Comparison of ENCODE assay signal across 11 cellular contexts in genomic region chr18:6377473-6377872, GRCh38. TPM values are rescaled to one million over a fixed set of nuclear protein-coding genes. Genes with fewer than 3 reads are reported as not detected.
DNase-seq lines count a peak whose midpoint lies in the region; ATAC-seq, FAIRE-seq and TF ChIP-seq lines count a peak whose summit lies in the region.
"Not testable (repeated sequence)": the region's sequence is repeated elsewhere in the genome, so short reads cannot be mapped to it uniquely, and the experiment has no call there.
"Had no signal": no experiment of that assay in that cellular context is flagged by ENCODE, and none has a peak within 500 bp of the region (broad histone marks: within the 10 kb centered on the region; RNA-seq: fewer than 3 reads in every experiment).

No MANE protein-coding gene starts in this region.

- intact Hi-C loops in K562 (cut with micrococcal nuclease); HepG2 (cut with micrococcal nuclease; ENCODE audit: unreplicated experiment); right lobe of liver (cut with DNase I): not testable (repeated sequence)

- CTCF ChIA-PET in HEK293 (lab: Yijun Ruan, JAX); K562 (lab: Yijun Ruan, JAX; ENCODE audit: low intra/inter-chr PET ratio); HepG2 (lab: Yijun Ruan, JAX; ENCODE audit: low intra/inter-chr PET ratio, low total read pairs): not testable (repeated sequence)

- not testable (repeated sequence) for TF ChIP-seq EP300 in K562 (IDR thresholded peaks at IDR 0.05; ENCODE audit: low read length); HepG2 (IDR thresholded peaks at IDR 0.05; ENCODE audit: low read depth in 2 of 2, low read length in 2 of 2); HepG2 (CRISPR knock-in tag; IDR thresholded peaks at IDR 0.05; ENCODE audit: borderline replicate concordance)

- not testable (repeated sequence) for H3K4me2 ChIP-seq in K562 (ENCODE audit: insufficient read depth, low read length); HepG2 (ENCODE audit: low read depth, low read length)

- H3K36me3 ChIP-seq in HEK293 (ENCODE audit: control insufficient read depth in 2 of 2, insufficient read depth in 1 of 2, low read length in 2 of 2); K562 (ENCODE audit: control insufficient read depth, insufficient read depth, low read length); HepG2 (replicated peaks in 1 of 2; ENCODE audit: control insufficient read depth in 1 of 2, insufficient read depth in 2 of 2, low read length in 2 of 2); liver (ENCODE audit: control insufficient read depth in 4 of 4, insufficient read depth in 3 of 4, low read depth in 1 of 4, low read length in 3 of 4); right lobe of liver: not testable (repeated sequence)

- not testable (repeated sequence) for BruUV-seq in K562 (replicated peaks; lab: Mats Ljungman, UMichigan); HepG2 (replicated peaks; lab: Mats Ljungman, UMichigan)

- not testable (repeated sequence) for H3K27me3 ChIP-seq in K562 (ENCODE audit: control insufficient read depth in 2 of 2, insufficient read depth in 2 of 2, low read length in 2 of 2); HepG2 (ENCODE audit: control insufficient read depth in 1 of 2, insufficient read depth in 2 of 2, low read length in 2 of 2); liver (ENCODE audit: control insufficient read depth in 4 of 4, insufficient read depth in 4 of 4, low read length in 3 of 4); right lobe of liver

- H3K9me1 ChIP-seq in K562 (ENCODE audit: control insufficient read depth, insufficient read depth, low read length): not testable (repeated sequence)

- H4K20me1 ChIP-seq in K562 (replicated peaks; ENCODE audit: control insufficient read depth, insufficient read depth, low read length); HepG2 (ENCODE audit: insufficient read depth, low read length): not testable (repeated sequence)

- H3K27ac ChIP-seq in HEK293 (ENCODE audit: extremely low read depth, low read depth, low read length); K562 (ENCODE audit: extremely low read depth, low read depth, low read length): not testable (repeated sequence)
- H3K27ac ChIP-seq in epithelial cell of prostate (peak overlapping the region; percentile 28), HepG2 (ENCODE audit: extremely low read length, insufficient read depth, low read length) (peak overlapping the region; percentile 66), liver (ENCODE audit: low read depth in 1 of 2, low read length in 2 of 2) (peak overlapping the region; percentile 81 to 91), right lobe of liver (peak overlapping the region in 2 of 3 donors; percentile 69 to 85)

- H3K9me3 ChIP-seq in HEK293 (ENCODE audit: control insufficient read depth, insufficient read depth, low read depth, low read length); K562 (replicated peaks; ENCODE audit: control insufficient read depth, insufficient read depth, low read depth, low read length); HepG2 (ENCODE audit: low read length); liver (ENCODE audit: control insufficient read depth in 4 of 4, low read length in 3 of 4); right lobe of liver: not testable (repeated sequence)

- not testable (repeated sequence) for FAIRE-seq in K562 (lab: Jason Lieb, UNC); HepG2 (lab: Jason Lieb, UNC)

- TF ChIP-seq POLR2A in K562 (conservative IDR thresholded peaks at IDR 0.05); HepG2 (IDR thresholded peaks at IDR 0.05; ENCODE audit: insufficient read depth in 1 of 2, low read depth in 2 of 2, low read length in 2 of 2); right lobe of liver (IDR thresholded peaks at IDR 0.05): not testable (repeated sequence)

- POLR2A ChIA-PET in HEK293 (lab: Yijun Ruan, JAX); K562 (lab: Yijun Ruan, JAX); HepG2 (lab: Yijun Ruan, JAX): not testable (repeated sequence)

- not testable (repeated sequence) for TF ChIP-seq CTCF in HEK293 (tag by site-specific recombination; IDR thresholded peaks at IDR 0.05); K562 (IDR thresholded peaks at IDR 0.05 in 2 of 3, conservative IDR thresholded peaks at IDR 0.05 in 1 of 3; ENCODE audit: insufficient read depth in 2 of 3, low read depth in 1 of 3, low read length in 3 of 3); HepG2 (CRISPR knock-in tag; IDR thresholded peaks at IDR 0.05); liver (IDR thresholded peaks at IDR 0.05; ENCODE audit: low read depth, low read length, missing input control); right lobe of liver (IDR thresholded peaks at IDR 0.05)

- DNase-seq in K562 (ENCODE audit: extremely low read depth in 1 of 4, low spot score in 3 of 4); epithelial cell of prostate (ENCODE audit: low read depth, low spot score); HepG2 (ENCODE audit: low spot score); right lobe of liver: not testable (repeated sequence)

- H3K9ac ChIP-seq in K562 (ENCODE audit: insufficient read depth in 1 of 2, low read depth in 2 of 2, low read length in 2 of 2); HepG2 (ENCODE audit: insufficient read depth, low read depth, low read length); liver (ENCODE audit: low read depth in 1 of 2, low read length in 2 of 2): not testable (repeated sequence)

- not testable (repeated sequence) for ATAC-seq in K562, HepG2, right lobe of liver

- not testable (repeated sequence) for H2AFZ ChIP-seq in K562 (ENCODE audit: low read depth, low read length); HepG2 (ENCODE audit: low read length)

- whole genome bisulfite sequencing in K562 (ENCODE audit: insufficient coverage, low coverage, missing lambda C conversion rate): 0% methylated on average over 2 of the region's 2 CpGs
- 93% methylated on average over 2 of the region's 2 CpGs for WGBS in HepG2 (ENCODE audit: low lambda C conversion rate)
- 93% methylated on average over 2 of the region's 2 CpGs for WGBS in liver
- 94% methylated on average over 2 of the region's 2 CpGs for WGBS in right lobe of liver (ENCODE audit: insufficient coverage, low coverage, low lambda C conversion rate, missing lambda C conversion rate)

- not testable (repeated sequence) for H3K79me2 ChIP-seq in K562 (ENCODE audit: control insufficient read depth, insufficient read depth, low read length); HepG2 (ENCODE audit: insufficient read depth, low read length)

- not testable (repeated sequence) for TF ChIP-seq RAD21 in K562 (CRISPR knock-in tag; conservative IDR thresholded peaks at IDR 0.05 in 1 of 2, IDR thresholded peaks at IDR 0.05 in 1 of 2); HepG2 (CRISPR knock-in tag; IDR thresholded peaks at IDR 0.05); liver (IDR thresholded peaks at IDR 0.05)

- H3K4me1 ChIP-seq in HEK293 (ENCODE audit: control insufficient read depth, insufficient read depth, low read length); K562 (replicated peaks in 1 of 2; ENCODE audit: control insufficient read depth in 2 of 2, insufficient read depth in 2 of 2, low read length in 2 of 2): not testable (repeated sequence)
- peaks cover 62% of the 10 kb centered on the region for H3K4me1 ChIP-seq in HepG2 (ENCODE audit: insufficient read depth, low read length)
- H3K4me1 ChIP-seq in liver (ENCODE audit: control insufficient read depth in 4 of 4, insufficient read depth in 4 of 4, low read length in 3 of 4): peaks cover 7 to 33% (median 22%) of the 10 kb centered on the region in 4 donors
- H3K4me1 ChIP-seq in right lobe of liver: peaks cover 0 to 35% (median 9%) of the 10 kb centered on the region in 4 donors

- H3K4me3 ChIP-seq in HEK293 (ENCODE audit: low read depth, low read length); K562; HepG2 (replicated peaks in 1 of 3; ENCODE audit: insufficient read depth in 1 of 3, low read depth in 2 of 3, low read length in 3 of 3); liver (ENCODE audit: low read depth in 1 of 3, low read length in 3 of 3); right lobe of liver: not testable (repeated sequence)

- in situ Hi-C loops in K562 (cut with MboI); HepG2 (cut with HindIII; ENCODE audit: extremely low pct_ligation_motif_present, low pct_unique_long_range_greater_than_20kb): not testable (repeated sequence)

RNA-seq across cellular contexts. Expression of gene L3MBTL4, which starts 37.2 kb away (rescaled TPM):
- total RNA-seq in K562 (2011; cell fraction: chromatin; rRNA removed; ENCODE audit: low replicate concordance): not detected in 2 replicates
- not detected in 2 replicates for total RNA-seq in K562 (2011; cell fraction: nucleolus; rRNA removed)
- total RNA-seq in K562 (2011; cell fraction: nucleoplasm; rRNA removed): not detected in 2 replicates
- total RNA-seq in K562 (2014; rRNA removed) (not detected in 2 replicates), K562 (2014; rRNA removed; fragmentation: Illumina TruSeq; extraction: Trizol) (not detected in 2 replicates), K562 (2015; rRNA removed; fragmentation: Illumina TruSeq; extraction: Trizol) (not detected in 2 replicates), K562 (2021) (not detected in 2 replicates), HepG2 (2016; rRNA removed; fragmentation: Illumina TruSeq; extraction: Trizol) (12.8 and 13.3 TPM in 2 replicates), liver (10 to 100 TPM in 1 of 2 donors, 1 to 10 TPM in 1; 5.5 to 15.0 TPM), right lobe of liver (10 to 100 TPM in 4 of 6 experiments, 1 to 10 TPM in 2; 8.2 to 16.0 (median 11.3) TPM)
- polyA plus RNA-seq in K562 (2011; rRNA removed) (not detected in 2 replicates), K562 (2014; fragmentation: Illumina TruSeq; extraction: Trizol) (not detected in 2 replicates), K562 (2014; fragmentation: Nextera tagmentation; extraction: Ambion mirVana) (not detected), K562 (2014; rRNA removed) (not detected in 2 replicates), HepG2 (2011; rRNA removed) (10.8 and 13.6 TPM in 2 replicates), liver (1 to 10 TPM; 2.3 to 4.5 TPM)
- polyA plus RNA-seq in K562 (2011; cell fraction: cytosol; rRNA removed): not detected in 2 replicates
- not detected in 2 replicates for polyA plus RNA-seq in K562 (2011; cell fraction: nucleus; rRNA removed)
- 0.01 TPM in 1 of 2 replicates, not detected in the other for polyA plus RNA-seq in K562 (2012)
- not detected in 2 replicates for polyA minus RNA-seq in K562 (2011; rRNA and poly(A)+ RNA removed)
- polyA minus RNA-seq in K562 (2011; cell fraction: cytosol; rRNA and poly(A)+ RNA removed): not detected in 2 replicates
- not detected in 2 replicates for polyA minus RNA-seq in K562 (2011; cell fraction: nucleus; rRNA and poly(A)+ RNA removed)
- 25.3 and 29.3 TPM in 2 replicates for total RNA-seq in HepG2 (2016; cell fraction: cytosol; rRNA removed; fragmentation: Illumina TruSeq; extraction: Trizol; ENCODE audit: low read depth)
- 11.6 and 12.3 TPM in 2 replicates for total RNA-seq in HepG2 (2016; cell fraction: insoluble cytoplasmic fraction; rRNA removed; fragmentation: Illumina TruSeq; extraction: Trizol)
- total RNA-seq in HepG2 (2016; cell fraction: membrane; rRNA removed; fragmentation: Illumina TruSeq; extraction: Trizol): 18.9 and 22.5 TPM in 2 replicates
- 23.9 and 26.7 TPM in 2 replicates for total RNA-seq in HepG2 (2016; cell fraction: nucleus; rRNA removed; fragmentation: Illumina TruSeq; extraction: Trizol)
- 7.7 and 12.3 TPM in 2 replicates for polyA plus RNA-seq in HepG2 (2011; cell fraction: cytosol; rRNA removed)
- polyA plus RNA-seq in HepG2 (2011; cell fraction: nucleus; rRNA removed): 16.7 and 22.6 TPM in 2 replicates
- polyA plus RNA-seq in HepG2 (2012): 17.6 and 21.8 TPM in 2 replicates
- polyA plus RNA-seq in HepG2 (2016; cell fraction: cytosol; fragmentation: Illumina TruSeq; extraction: Trizol; ENCODE audit: low read depth): 1.4 and 1.5 TPM in 2 replicates
- 9.6 and 10.1 TPM in 2 replicates for polyA plus RNA-seq in HepG2 (2016; cell fraction: insoluble cytoplasmic fraction; fragmentation: Illumina TruSeq; extraction: Trizol; ENCODE audit: low read depth)
- 3.7 TPM in 2 replicates for polyA plus RNA-seq in HepG2 (2016; cell fraction: membrane; fragmentation: Illumina TruSeq; extraction: Trizol; ENCODE audit: low read depth)
- polyA plus RNA-seq in HepG2 (2016; cell fraction: nucleus; fragmentation: Illumina TruSeq; extraction: Trizol; ENCODE audit: insufficient read depth, low read depth): 9.3 and 9.7 TPM in 2 replicates
- 24.0 TPM in 1 of 2 replicates, not detected in the other for polyA minus RNA-seq in HepG2 (2011; rRNA and poly(A)+ RNA removed; ENCODE audit: low replicate concordance)
- polyA minus RNA-seq in HepG2 (2011; cell fraction: cytosol; rRNA and poly(A)+ RNA removed): 13.0 and 15.2 TPM in 2 replicates
- polyA minus RNA-seq in HepG2 (2011; cell fraction: nucleus; rRNA and poly(A)+ RNA removed): 98.6 and 130 TPM in 2 replicates
- total RNA-seq: A172, A673 had no signal
- polyA plus RNA-seq: BJ; CD4-positive, alpha-beta memory T cell; CD4-positive, CD25-positive, alpha-beta regulatory T cell had no signal

Comparison
In these comparisons a context has a peak if more than half of its experiments do, and no peak if none do; other contexts are left out.
1. RNA of gene L3MBTL4, which starts 37.2 kb away (total RNA-seq): 5.5 to 15.0 TPM in liver, 11.6 to 29.3 TPM in HepG2 and 8.2 to 16.0 TPM in right lobe of liver; not detected in K562; every median in the first group is over 4 times any median in the second.